In genomic region chr21:35932232-35932911, GRCh38 we compare ENCODE assay signal across 9 cellular contexts.
DNase-seq lines count a peak whose midpoint lies in the region; ATAC-seq, FAIRE-seq and TF ChIP-seq lines count a peak whose summit lies in the region.
"Had no signal": no experiment of that assay in that cellular context is flagged by ENCODE, and none has a peak within 500 bp of the region (broad histone marks: within the 10 kb centered on the region; RNA-seq: fewer than 3 reads in every experiment).

No MANE protein-coding gene starts in this region.

- intact Hi-C loops in IMR-90 (cut with micrococcal nuclease), result loop anchor here (5.0 kb wide), 1 partner anchor 1045 kb away; no protein-coding TSS in a partner anchor

- H3K9me3 ChIP-seq in IMR-90 (ENCODE audit: control insufficient read depth, insufficient read depth, low read length) (no peaks in the 10 kb centered on the region), small intestine (ENCODE audit: control insufficient read depth, low read depth) (no peaks in the 10 kb centered on the region)

- no TSS peak for BruUV-seq in IMR-90 (replicated peaks; lab: Mats Ljungman, UMichigan)

- no peak overlapping the region for H2AK9ac ChIP-seq in IMR-90 (replicated peaks; ENCODE audit: low read depth, low read length, poor library complexity)

- peak overlapping the region; percentile 85 for H3K4me2 ChIP-seq in IMR-90 (ENCODE audit: low read depth, low read length)

- peak overlapping the region; percentile 37; the same call in 1 of the 2 replicates for H3K18ac ChIP-seq in IMR-90 (ENCODE audit: low read depth, low read length)

- peaks cover 3% of the 10 kb centered on the region for H3K27me3 Mint-ChIP-seq in type B pancreatic cell

- peak overlapping the region; percentile 73 for H2BK20ac ChIP-seq in IMR-90 (ENCODE audit: low read depth, low read length)

- peaks cover 1% of the 10 kb centered on the region for H3K4me1 Mint-ChIP-seq in type B pancreatic cell (ENCODE audit: unreplicated experiment)

- WGBS in IMR-90 (ENCODE audit: extremely low coverage in 2 of 2, insufficient read length in 1 of 2), 2 experiments, result 0% methylated on average over 5 of the region's 11 CpGs; no CpG with 5 or more reads in 1 of the 2 experiments
- WGBS in small intestine, 3 donors, result 29 to 38% (median 33%) methylated on average over 11 of the region's 11 CpGs

- H2AK5ac ChIP-seq in IMR-90 (ENCODE audit: low read depth, low read length), result peak overlapping the region; percentile 65

- 0 out of 2 replicates have a peak overlapping the region, but pooled peaks have one; percentile 21 for H3K23ac ChIP-seq in IMR-90 (ENCODE audit: low read depth, low read length)

- TF ChIP-seq CTCF in IMR-90 (conservative IDR thresholded peaks at IDR 0.05; ENCODE audit: low read depth, low read length) (no peak), fibroblast of pulmonary artery (IDR thresholded peaks at IDR 0.05; ENCODE audit: low read length, missing control alignments) (no peak), type B pancreatic cell (conservative IDR thresholded peaks at IDR 0.05) (no peak)

- H3K14ac ChIP-seq in IMR-90 (replicated peaks; ENCODE audit: low read depth, low read length), result 0 out of 2 replicates have a peak overlapping the region, but pooled peaks have one; percentile 24

- FAIRE-seq in small intestine (lab: Jason Lieb, UNC), result no peak

- DNase-seq in EH (ENCODE audit: low read depth) (peak; percentile 91), IMR-90 (peak; percentile 95), SW480 (ENCODE audit: low spot score) (peak; percentile 79), fibroblast of pulmonary artery (ENCODE audit: low read depth) (peak; percentile 95), pons (ENCODE audit: low spot score) (peak; percentile 89), type B pancreatic cell (ENCODE audit: extremely low spot score, unreplicated experiment) (no peak), small intestine (no peak)

- no peaks in the 10 kb centered on the region; a peak in 1 of 4 replicates for H3K79me1 ChIP-seq in IMR-90 (ENCODE audit: low read depth in 1 of 2, low read length in 2 of 2)

- peak overlapping the region in 1 of 2 experiments; percentile 55; a peak in 2 of 4 replicates for H4K8ac ChIP-seq in IMR-90 (ENCODE audit: low read depth in 2 of 2, low read length in 2 of 2)

- H3K56ac ChIP-seq in IMR-90 (ENCODE audit: extremely low read depth, insufficient read depth, low read length), result no peak overlapping the region

- H3K4ac ChIP-seq in IMR-90 (ENCODE audit: low read depth, low read length), result peak overlapping the region; percentile 75; the same call in 1 of the 2 replicates

- H3K4me3 ChIP-seq in IMR-90 (ENCODE audit: insufficient read depth, low read depth, low read length) (peak overlapping the region; percentile 16; the same call in 1 of the 2 replicates), fibroblast of pulmonary artery (replicated peaks; ENCODE audit: low read depth, low read length) (no peak overlapping the region), small intestine (ENCODE audit: low read depth in 1 of 2, low read length in 2 of 2) (no peak overlapping the region)

- in situ Hi-C loops in IMR-90 (cut with MboI; ENCODE audit: low sequenced_read_pairs), result loop anchor here (10.0 to 25.0 kb wide), 2 partner anchors 1048 to 1195 kb away; no protein-coding TSS in a partner anchor

- dilution Hi-C loops in IMR-90 (cut with HindIII; ENCODE audit: low sequenced_read_pairs, unreplicated experiment), result no loop called here

- H4K5ac ChIP-seq in IMR-90 (ENCODE audit: low read depth, low read length), result no peak overlapping the region

- H3K27me3 ChIP-seq in IMR-90 (ENCODE audit: control insufficient read depth, insufficient read depth, low read length) (no peaks in the 10 kb centered on the region), small intestine (ENCODE audit: control insufficient read depth in 2 of 2, insufficient read depth in 2 of 2, low read length in 2 of 2) (no peaks in the 10 kb centered on the region)

- ATAC-seq in GM19468 (IDR thresholded peaks at IDR 0.05; ENCODE audit: extremely low read depth, unreplicated experiment) (peak; percentile 63), IMR-90 (ENCODE audit: low read depth) (peak; percentile 86)

- H4K91ac ChIP-seq in IMR-90 (ENCODE audit: insufficient read depth, low read depth, low read length), result no peak overlapping the region

- peak overlapping the region; percentile 55 for H2AFZ ChIP-seq in IMR-90 (replicated peaks; ENCODE audit: low read length, poor library complexity)

- H3K36me3 ChIP-seq in IMR-90 (ENCODE audit: control insufficient read depth, insufficient read depth, low read length), result no peaks in the 10 kb centered on the region
- H3K36me3 ChIP-seq in small intestine (ENCODE audit: control insufficient read depth in 2 of 2, insufficient read depth in 2 of 2, low read length in 2 of 2), result no peaks in the 10 kb centered on the region

- peak overlapping the region; percentile 67 for H2BK120ac ChIP-seq in IMR-90 (ENCODE audit: low read depth, low read length)

- H2BK15ac ChIP-seq in IMR-90 (ENCODE audit: low read depth, low read length), result peak overlapping the region; percentile 57; the same call in 1 of the 3 replicates

- no peak overlapping the region for H3K4me3 Mint-ChIP-seq in type B pancreatic cell

- H4K20me1 ChIP-seq in IMR-90 (ENCODE audit: insufficient read depth, low read length), result no peaks in the 10 kb centered on the region

- H3K4me1 ChIP-seq in IMR-90 (ENCODE audit: control insufficient read depth, insufficient read depth, low read length) (peaks cover 7% of the 10 kb centered on the region; the same call in 1 of the 2 replicates), small intestine (ENCODE audit: control insufficient read depth in 2 of 2, insufficient read depth in 1 of 2, low read depth in 1 of 2, low read length in 1 of 2) (peaks cover 0 to 3% of the 10 kb centered on the region in 2 donors)

- H3K27ac Mint-ChIP-seq in type B pancreatic cell, result no peak overlapping the region

- CTCF ChIA-PET in IMR-90 (lab: Yijun Ruan, JAX), result interaction anchor here (1.5 kb wide), 1 partner anchor 92 kb away, joined by 5 read pairs; no protein-coding TSS in a partner anchor

- H3K9ac ChIP-seq in IMR-90 (ENCODE audit: low read depth, low read length), result no peak overlapping the region

- H3K9me3 Mint-ChIP-seq in type B pancreatic cell, result no peaks in the 10 kb centered on the region

- peaks cover 4% of the 10 kb centered on the region for H3K9me1 ChIP-seq in IMR-90 (ENCODE audit: insufficient read depth, low read length)

- POLR2A ChIA-PET in IMR-90 (lab: Charles Lee; ENCODE audit: unreplicated experiment), result no interaction called here

- no peak; the same call in 1 of the 2 replicates for TF ChIP-seq RAD21 in IMR-90 (IDR thresholded peaks at IDR 0.05; ENCODE audit: low read length)

- H3K36me3 Mint-ChIP-seq in type B pancreatic cell, result no peaks in the 10 kb centered on the region

- peak overlapping the region; percentile 82 for H2BK5ac ChIP-seq in IMR-90 (ENCODE audit: low read depth, low read length, poor library complexity, severe bottlenecking)

- 0 out of 2 replicates have a peak, but pooled peaks have one; percentile 30 for TF ChIP-seq POLR2A in IMR-90 (IDR thresholded peaks at IDR 0.05; ENCODE audit: low read depth, low read length)

- H3K27ac ChIP-seq in IMR-90 (ENCODE audit: insufficient read depth, low read length) (peak overlapping the region; percentile 57), small intestine (ENCODE audit: low read depth in 1 of 2, low read length in 1 of 2) (peak overlapping the region in 1 of 2 donors; percentile 60)
- H3K27ac ChIP-seq: VCaP had no signal

TF ChIP-seq in IMR-90, 13 proteins besides CTCF, POLR2A, EP300 and RAD21:
- TF ChIP-seq MAZ (IDR thresholded peaks at IDR 0.05; ENCODE audit: borderline replicate concordance, low read depth, low read length) (no peak), FOS (IDR thresholded peaks at IDR 0.05; ENCODE audit: low read depth, low read length) (peak; percentile 74), SMC3 (IDR thresholded peaks at IDR 0.05; ENCODE audit: low read depth, low read length) (no peak), CEBPB (IDR thresholded peaks at IDR 0.05; ENCODE audit: low read depth, low read length) (peak; percentile 47; the same call in 1 of the 2 replicates), CHD1 (IDR thresholded peaks at IDR 0.05; ENCODE audit: low read depth, low read length) (no peak), BHLHE40 (IDR thresholded peaks at IDR 0.05; ENCODE audit: low read depth, low read length) (no peak), MXI1 (IDR thresholded peaks at IDR 0.05; ENCODE audit: borderline replicate concordance, low read depth, low read length) (no peak), RCOR1 (IDR thresholded peaks at IDR 0.05; ENCODE audit: insufficient replicate concordance, low read length) (no peak), RFX5 (IDR thresholded peaks at IDR 0.05; ENCODE audit: low read depth, low read length) (no peak), MAFK (IDR thresholded peaks at IDR 0.05; ENCODE audit: low read depth, low read length) (no peak), NFE2L2 (IDR thresholded peaks at IDR 0.05; ENCODE audit: low read depth, low read length) (no peak)
- TF ChIP-seq, protein P1, sequence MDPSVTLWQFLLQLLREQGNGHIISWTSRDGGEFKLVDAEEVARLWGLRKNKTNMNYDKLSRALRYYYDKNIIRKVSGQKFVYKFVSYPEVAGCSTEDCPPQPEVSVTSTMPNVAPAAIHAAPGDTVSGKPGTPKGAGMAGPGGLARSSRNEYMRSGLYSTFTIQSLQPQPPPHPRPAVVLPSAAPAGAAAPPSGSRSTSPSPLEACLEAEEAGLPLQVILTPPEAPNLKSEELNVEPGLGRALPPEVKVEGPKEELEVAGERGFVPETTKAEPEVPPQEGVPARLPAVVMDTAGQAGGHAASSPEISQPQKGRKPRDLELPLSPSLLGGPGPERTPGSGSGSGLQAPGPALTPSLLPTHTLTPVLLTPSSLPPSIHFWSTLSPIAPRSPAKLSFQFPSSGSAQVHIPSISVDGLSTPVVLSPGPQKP (IDR thresholded peaks at IDR 0.05; ENCODE audit: borderline replicate concordance, low read depth, low read length), result no peak
- TF ChIP-seq, protein P2, sequence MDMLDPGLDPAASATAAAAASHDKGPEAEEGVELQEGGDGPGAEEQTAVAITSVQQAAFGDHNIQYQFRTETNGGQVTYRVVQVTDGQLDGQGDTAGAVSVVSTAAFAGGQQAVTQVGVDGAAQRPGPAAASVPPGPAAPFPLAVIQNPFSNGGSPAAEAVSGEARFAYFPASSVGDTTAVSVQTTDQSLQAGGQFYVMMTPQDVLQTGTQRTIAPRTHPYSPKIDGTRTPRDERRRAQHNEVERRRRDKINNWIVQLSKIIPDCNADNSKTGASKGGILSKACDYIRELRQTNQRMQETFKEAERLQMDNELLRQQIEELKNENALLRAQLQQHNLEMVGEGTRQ (IDR thresholded peaks at IDR 0.05; ENCODE audit: low read depth, low read length), result no peak

Comparison
In these comparisons a context has a peak if more than half of its experiments do, and no peak if none do; other contexts are left out.
1. DNase-seq: peak in EH (single experiment), IMR-90 (single experiment), SW480 (single experiment), fibroblast of pulmonary artery (single experiment) and pons (single experiment); none in type B pancreatic cell (single experiment) and small intestine (single experiment).